8 cellular contexts compared by ENCODE assay signal in the genomic region with DNA sequence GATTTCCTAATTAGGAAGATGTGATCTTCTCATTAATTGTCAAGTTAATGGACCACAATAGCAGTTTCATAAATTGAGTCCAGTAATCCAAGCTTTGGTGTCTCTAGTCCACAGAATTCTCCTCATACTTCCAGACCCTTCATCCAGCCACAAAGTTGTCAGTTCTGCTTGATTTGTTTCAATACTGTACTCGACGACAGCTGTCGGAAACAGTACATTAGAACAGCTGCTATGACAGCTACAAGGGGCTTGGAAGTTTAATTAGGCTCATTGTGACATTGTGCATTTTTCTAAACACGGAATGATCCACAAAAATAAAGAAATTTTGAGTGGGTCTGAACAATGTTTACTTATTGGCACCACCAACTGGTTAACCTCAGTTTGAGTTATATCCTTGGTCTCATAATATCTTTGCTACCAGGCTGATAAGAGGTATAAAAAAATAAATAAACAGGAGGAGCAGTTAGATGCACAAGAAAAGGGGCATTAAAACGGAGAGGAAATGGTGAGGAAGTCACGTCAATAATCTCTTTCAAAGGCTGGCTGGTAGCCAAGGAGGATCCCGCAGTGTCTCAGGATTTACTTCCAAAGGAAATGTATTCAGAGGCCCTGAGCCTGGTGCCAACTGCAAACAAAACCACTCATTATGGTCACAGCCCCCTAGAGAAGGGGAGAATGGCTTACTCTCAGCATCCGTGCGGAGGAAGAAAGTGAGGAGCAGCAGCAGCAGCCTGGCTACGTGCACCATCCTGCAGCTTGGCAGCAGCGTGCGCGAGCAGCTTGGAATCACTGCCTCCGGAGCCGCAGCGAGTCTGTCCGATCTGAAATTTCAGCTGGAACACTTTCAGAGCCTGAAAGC.
DNase-seq lines count a peak whose midpoint lies in the region; ATAC-seq and TF ChIP-seq lines count a peak whose summit lies in the region.

No MANE protein-coding gene starts in this region.

- peaks cover 0 to 18% (median 6%) of the 10 kb centered on the region in 5 donors for H3K27me3 Mint-ChIP-seq in naive thymus-derived CD4-positive, alpha-beta T cell
- H3K27me3 Mint-ChIP-seq in naive thymus-derived CD8-positive, alpha-beta T cell, result peaks cover 0 to 30% (median 1%) of the 10 kb centered on the region in 5 donors

- H3K27me3 ChIP-seq in hepatocyte, result no peaks in the 10 kb centered on the region
- H3K27me3 ChIP-seq in skeletal muscle tissue (ENCODE audit: control insufficient read depth in 3 of 3, insufficient read depth in 3 of 3, low read length in 3 of 3), result no peaks in the 10 kb centered on the region
- no peaks in the 10 kb centered on the region for H3K27me3 ChIP-seq in naive thymus-derived CD4-positive, alpha-beta T cell (ENCODE audit: control insufficient read depth in 2 of 2, insufficient read depth in 2 of 2, low read length in 2 of 2)

- no peaks in the 10 kb centered on the region for H3K79me2 ChIP-seq in hepatocyte

- H3K4me3 ChIP-seq in hepatocyte, result no peak overlapping the region
- peak overlapping the region; percentile 44 to 67 (median 52) for H3K4me3 ChIP-seq in skeletal muscle tissue (ENCODE audit: low read length in 3 of 3)
- no peak overlapping the region for H3K4me3 ChIP-seq in naive thymus-derived CD4-positive, alpha-beta T cell (ENCODE audit: low read length)

- H2AFZ ChIP-seq in hepatocyte, result no peak overlapping the region

- peak overlapping the region in 2 of 3 donors; percentile 10 to 36 for H3K9ac ChIP-seq in skeletal muscle tissue (ENCODE audit: low read depth in 1 of 3, low read length in 3 of 3)

- no peaks in the 10 kb centered on the region for H3K4me1 Mint-ChIP-seq in naive thymus-derived CD4-positive, alpha-beta T cell
- no peaks in the 10 kb centered on the region for H3K4me1 Mint-ChIP-seq in naive thymus-derived CD8-positive, alpha-beta T cell

- H3K4me1 ChIP-seq in hepatocyte (ENCODE audit: insufficient read depth) (no peaks in the 10 kb centered on the region), skeletal muscle tissue (ENCODE audit: control insufficient read depth in 3 of 3, insufficient read depth in 3 of 3, low read length in 3 of 3) (peaks cover 0 to 6% (median 3%) of the 10 kb centered on the region in 3 donors)
- H3K4me1 ChIP-seq in naive thymus-derived CD4-positive, alpha-beta T cell (ENCODE audit: control insufficient read depth in 2 of 2, insufficient read depth in 2 of 2, low read length in 2 of 2), result no peaks in the 10 kb centered on the region

- H3K36me3 ChIP-seq in hepatocyte (replicated peaks; ENCODE audit: insufficient read depth, low read depth) (no peaks in the 10 kb centered on the region), skeletal muscle tissue (ENCODE audit: control insufficient read depth in 3 of 3, insufficient read depth in 3 of 3, low read length in 3 of 3) (no peaks in the 10 kb centered on the region)
- no peaks in the 10 kb centered on the region for H3K36me3 ChIP-seq in naive thymus-derived CD4-positive, alpha-beta T cell (ENCODE audit: control insufficient read depth in 2 of 3, insufficient read depth in 3 of 3, low read length in 3 of 3)

- H3K27ac Mint-ChIP-seq in naive thymus-derived CD4-positive, alpha-beta T cell, result no peak overlapping the region
- H3K27ac Mint-ChIP-seq in naive thymus-derived CD8-positive, alpha-beta T cell, result no peak overlapping the region

- intact Hi-C loops in naive thymus-derived CD4-positive, alpha-beta T cell (cut with micrococcal nuclease), result no loop called here

- H3K4me3 Mint-ChIP-seq in naive thymus-derived CD4-positive, alpha-beta T cell, result peak overlapping the region in 1 of 10 donors; percentile 32
- peak overlapping the region in 2 of 10 donors; percentile 15 to 16 for H3K4me3 Mint-ChIP-seq in naive thymus-derived CD8-positive, alpha-beta T cell

- ATAC-seq in naive thymus-derived CD4-positive, alpha-beta T cell, result no peak
- ATAC-seq in naive thymus-derived CD8-positive, alpha-beta T cell, result no peak

- H4K20me1 ChIP-seq in hepatocyte (ENCODE audit: insufficient read depth, poor library complexity, severe bottlenecking), result no peaks in the 10 kb centered on the region

- CTCF ChIA-PET in naive thymus-derived CD4-positive, alpha-beta T cell (lab: Charles Lee), result no interaction called here

- in situ Hi-C loops in GM13977 (cut with MboI; ENCODE audit: low pct_unique_long_range_greater_than_20kb, low sequenced_read_pairs, unreplicated experiment), result no loop called here

- 65% methylated on average over 17 of the region's 17 CpGs for WGBS in hepatocyte (ENCODE audit: low lambda C conversion rate, missing lambda C conversion rate)

- H3K4me2 ChIP-seq in hepatocyte, result peak overlapping the region; percentile 52

- H3K27ac ChIP-seq in hepatocyte (no peak overlapping the region), skeletal muscle tissue (ENCODE audit: low read depth, low read length) (no peak overlapping the region)
- H3K27ac ChIP-seq in naive thymus-derived CD4-positive, alpha-beta T cell (ENCODE audit: low read depth, low read length), result no peak overlapping the region

- H3K9me3 Mint-ChIP-seq in naive thymus-derived CD4-positive, alpha-beta T cell, result no peaks in the 10 kb centered on the region
- H3K9me3 Mint-ChIP-seq in naive thymus-derived CD8-positive, alpha-beta T cell, result no peaks in the 10 kb centered on the region

- DNase-seq in NCI-H1092 treated with DMSO at 0.1 percent for 48 hours (lab: John Stamatoyannopoulos, UW) (peak; percentile 86), anterior cingulate cortex (lab: John Stamatoyannopoulos, UW) (peak in 55 of 58 donors; percentile 8 to 78 (median 54)), hepatocyte (ENCODE audit: low spot score) (peak; percentile 18), HUDEP-2 (lab: John Stamatoyannopoulos, UW; ENCODE audit: unreplicated experiment in 76 of 76) (no peak), GM13977 (ENCODE audit: low spot score) (no peak)
- no peak for DNase-seq in naive thymus-derived CD4-positive, alpha-beta T cell
- DNase-seq in naive thymus-derived CD8-positive, alpha-beta T cell, result no peak

- H3K36me3 Mint-ChIP-seq in naive thymus-derived CD4-positive, alpha-beta T cell, result no peaks in the 10 kb centered on the region
- no peaks in the 10 kb centered on the region for H3K36me3 Mint-ChIP-seq in naive thymus-derived CD8-positive, alpha-beta T cell

- TF ChIP-seq CTCF in hepatocyte (IDR thresholded peaks at IDR 0.05; ENCODE audit: poor library complexity) (no peak), GM13977 (IDR thresholded peaks at IDR 0.05; ENCODE audit: extremely low read depth, insufficient read depth, missing control alignments) (no peak)

- H3K9me2 ChIP-seq in hepatocyte (replicated peaks; ENCODE audit: insufficient read depth), result no peaks in the 10 kb centered on the region

- POLR2A ChIA-PET in naive thymus-derived CD4-positive, alpha-beta T cell (lab: Charles Lee), result no interaction called here
- POLR2A ChIA-PET in naive thymus-derived CD8-positive, alpha-beta T cell (lab: Charles Lee), result no interaction called here

- no peaks in the 10 kb centered on the region for H3K9me3 ChIP-seq in hepatocyte (ENCODE audit: low read depth)
- no peaks in the 10 kb centered on the region for H3K9me3 ChIP-seq in skeletal muscle tissue (ENCODE audit: control insufficient read depth in 3 of 3, low read length in 3 of 3)
- no peaks in the 10 kb centered on the region for H3K9me3 ChIP-seq in naive thymus-derived CD4-positive, alpha-beta T cell (ENCODE audit: control insufficient read depth in 2 of 3, low read length in 3 of 3)

Comparison
In these comparisons a context has a peak if more than half of its experiments do, and no peak if none do; other contexts are left out.
1. DNase-seq: peak in NCI-H1092 treated with DMSO at 0.1 percent for 48 hours (single experiment), anterior cingulate cortex (55 of 58) and hepatocyte (single experiment); none in HUDEP-2 (0 of 76), GM13977 (single experiment), naive thymus-derived CD4-positive, alpha-beta T cell (0 of 9) and naive thymus-derived CD8-positive, alpha-beta T cell (0 of 10).
2. H3K4me3 ChIP-seq: peak in skeletal muscle tissue (3 of 3); none in hepatocyte (single experiment) and naive thymus-derived CD4-positive, alpha-beta T cell (single experiment).